In the genomic region with DNA sequence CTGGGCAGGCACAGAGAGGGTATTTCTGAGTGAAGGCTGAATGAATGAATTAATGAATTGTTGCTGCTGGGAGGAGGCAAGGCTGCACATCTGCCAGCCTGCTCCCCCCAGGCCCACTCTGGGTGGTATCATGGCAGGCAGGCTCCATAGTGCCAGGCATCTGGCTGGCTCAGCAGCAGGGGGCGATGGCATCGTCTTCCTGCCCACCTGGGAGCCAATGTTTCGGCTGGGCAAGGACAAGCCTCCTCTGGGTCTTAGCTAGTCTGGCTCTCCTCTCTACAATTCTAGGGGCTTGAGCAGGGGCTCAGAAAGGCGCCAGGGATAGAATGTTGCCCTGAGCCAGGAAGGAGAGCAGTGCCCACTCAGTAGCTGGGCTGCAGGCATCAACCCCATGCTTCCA, we compare ENCODE assay signal across 1 cellular context.
TF ChIP-seq lines count a peak whose summit lies in the region.

No MANE protein-coding gene starts in this region.

TF ChIP-seq in HepG2, 621 proteins besides CTCF, POLR2A, EP300 and RAD21:
- TF ChIP-seq HNRNPL (IDR thresholded peaks at IDR 0.05; ENCODE audit: low read depth, low read length) = 0 out of 2 replicates have a peak, but pooled peaks have one; percentile 69
- no peak for TF ChIP-seq ZNF577 (CRISPR knock-in tag; IDR thresholded peaks at IDR 0.05; ENCODE audit: borderline replicate concordance, low read depth)
- TF ChIP-seq ZNF563 (CRISPR knock-in tag; IDR thresholded peaks at IDR 0.05) = no peak
TF ChIP-seq in HepG2: peak in this region for 1.
